In the genomic region with DNA sequence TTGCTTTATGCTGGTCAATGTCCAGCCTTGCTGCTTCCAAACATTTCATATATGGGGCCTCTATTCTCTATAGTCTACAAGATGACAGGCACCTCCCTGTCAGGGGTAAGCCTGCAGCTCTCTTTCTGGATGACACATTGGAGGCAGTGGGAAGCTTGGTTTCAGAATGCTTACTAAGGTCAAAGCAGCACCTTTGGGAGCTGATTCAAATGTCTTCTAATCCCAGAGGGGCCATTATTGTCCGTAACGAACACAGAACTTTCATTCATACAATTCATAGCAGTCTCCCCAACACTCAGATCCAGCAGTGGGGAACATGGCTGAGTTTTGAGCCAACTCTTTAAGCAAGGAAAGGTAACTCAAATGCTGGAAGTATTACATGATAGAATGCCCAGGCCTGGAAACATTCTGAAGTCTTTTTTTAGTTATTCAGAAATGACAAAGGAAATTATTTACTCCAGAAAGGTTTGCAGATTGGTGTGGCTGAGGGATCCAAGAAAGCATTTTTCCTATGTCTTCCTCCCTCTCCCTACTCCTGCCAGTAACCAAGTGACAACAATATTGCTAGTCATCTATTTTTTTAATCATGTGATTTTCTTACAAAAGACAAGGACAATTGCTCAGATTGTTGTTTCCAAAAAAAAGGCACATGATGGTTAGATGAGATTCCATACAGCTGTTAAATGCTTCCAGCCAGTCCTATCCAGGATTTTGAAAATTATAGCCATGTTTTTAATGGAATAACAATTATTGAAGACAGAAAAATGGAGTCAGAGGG, we compare ENCODE assay signal across 17 cellular contexts.
DNase-seq lines count a peak whose midpoint lies in the region; ATAC-seq and TF ChIP-seq lines count a peak whose summit lies in the region.
"Had no signal": no experiment of that assay in that cellular context is flagged by ENCODE, and none has a peak within 500 bp of the region (broad histone marks: within the 10 kb centered on the region; RNA-seq: fewer than 3 reads in every experiment).

No MANE protein-coding gene starts in this region.

- H3K27me3 Mint-ChIP-seq in T-helper 1 cell treated with Interleukin-12 subunit alpha and Interleukin-12 subunit beta and Interleukin-4 antibody, amounts not matched to agents 30 μg/mL and 1 μg/mL, for 36 hours (ENCODE audit: low read depth), result no peaks in the 10 kb centered on the region
- H3K27me3 Mint-ChIP-seq in WTC11 (ENCODE audit: low read depth) (no peaks in the 10 kb centered on the region), memory B cell (no peaks in the 10 kb centered on the region)
- H3K27me3 Mint-ChIP-seq in stimulated activated memory B cell treated with anti-CD40 and anti-IgM and Interleukin-4, amounts not matched to agents 10 μg/mL and 1 μg/mL and 100 μg/mL, for 72 hours, result no peaks in the 10 kb centered on the region
- H3K27me3 Mint-ChIP-seq: activated CD8-positive, alpha-beta memory T cell treated with anti-CD3 and anti-CD28 coated beads, Interleukin-2, amount 10 ng/mL, durations not matched to agents 7 days and 5 days had no signal

- CTCF ChIA-PET in WTC11 (lab: Charles Lee), result no interaction called here

- H3K36me3 Mint-ChIP-seq in T-helper 1 cell treated with Interleukin-12 subunit alpha and Interleukin-12 subunit beta and Interleukin-4 antibody, amounts not matched to agents 30 μg/mL and 1 μg/mL, for 36 hours (ENCODE audit: low read depth), result no peaks in the 10 kb centered on the region
- H3K36me3 Mint-ChIP-seq in WTC11 (no peaks in the 10 kb centered on the region), memory B cell (peaks cover 2% of the 10 kb centered on the region)
- H3K36me3 Mint-ChIP-seq in stimulated activated memory B cell treated with anti-CD40 and anti-IgM and Interleukin-4, amounts not matched to agents 10 μg/mL and 1 μg/mL and 100 μg/mL, for 72 hours, result no peaks in the 10 kb centered on the region
- H3K36me3 Mint-ChIP-seq: activated CD8-positive, alpha-beta memory T cell treated with anti-CD3 and anti-CD28 coated beads, Interleukin-2, amount 10 ng/mL, durations not matched to agents 7 days and 5 days had no signal

- POLR2A ChIA-PET in WTC11 (lab: Charles Lee), result no interaction called here

- ATAC-seq in WTC11, result no peak
- ATAC-seq in memory B cell (ENCODE audit: low read depth), result no peak
- peak; percentile 51 for ATAC-seq in stimulated activated memory B cell treated with anti-CD40 and anti-IgM and Interleukin-4, amounts not matched to agents 10 μg/mL and 1 μg/mL and 100 μg/mL, for 72 hours
- ATAC-seq in HG02763 (IDR thresholded peaks at IDR 0.05; ENCODE audit: unreplicated experiment), result no peak
- no peak for ATAC-seq in HG03135 (IDR thresholded peaks at IDR 0.05; ENCODE audit: unreplicated experiment)
- ATAC-seq: activated CD8-positive, alpha-beta memory T cell treated with anti-CD3 and anti-CD28 coated beads, Interleukin-2, amount 10 ng/mL, durations not matched to agents 7 days and 5 days had no signal

- H3K4me1 Mint-ChIP-seq in T-helper 1 cell treated with Interleukin-12 subunit alpha and Interleukin-12 subunit beta and Interleukin-4 antibody, amounts not matched to agents 30 μg/mL and 1 μg/mL, for 36 hours (ENCODE audit: low read depth), result peaks cover 7% of the 10 kb centered on the region
- H3K4me1 Mint-ChIP-seq in WTC11 (peaks cover 47% of the 10 kb centered on the region), memory B cell (peaks cover 17% of the 10 kb centered on the region)
- peaks cover 28% of the 10 kb centered on the region for H3K4me1 Mint-ChIP-seq in stimulated activated memory B cell treated with anti-CD40 and anti-IgM and Interleukin-4, amounts not matched to agents 10 μg/mL and 1 μg/mL and 100 μg/mL, for 72 hours
- H3K4me1 Mint-ChIP-seq: activated CD8-positive, alpha-beta memory T cell treated with anti-CD3 and anti-CD28 coated beads, Interleukin-2, amount 10 ng/mL, durations not matched to agents 7 days and 5 days had no signal

- no peak for TF ChIP-seq CTCF in WTC11 (IDR thresholded peaks at IDR 0.05)

- no peak for DNase-seq in T-helper 1 cell
- DNase-seq in WTC11 (ENCODE audit: low spot score), result no peak
- no peak for DNase-seq in memory B cell (ENCODE audit: low spot score in 2 of 2)
- no peak for DNase-seq in NCI-H1048 (lab: John Stamatoyannopoulos, UW)
- DNase-seq: activated CD4-positive, alpha-beta T cell treated with anti-CD3 and anti-CD28 coated beads for 1 hour; activated CD8-positive, alpha-beta memory T cell treated with anti-CD3 and anti-CD28 coated beads, Interleukin-2, amount 10 ng/mL, durations not matched to agents 7 days and 5 days; activated gamma-delta T cell treated with Interleukin-2 at 50 U/mL for 16 hours; endodermal cell; NCI-H146; NCI-H345; stimulated activated CD4-positive, alpha-beta T cell treated with anti-CD3 and anti-CD28 coated beads, Interleukin-2, amount 100 ng/mL, for 24 hours; T1000 had no signal

- no peaks in the 10 kb centered on the region for H3K9me3 Mint-ChIP-seq in T-helper 1 cell treated with Interleukin-12 subunit alpha and Interleukin-12 subunit beta and Interleukin-4 antibody, amounts not matched to agents 30 μg/mL and 1 μg/mL, for 36 hours
- no peaks in the 10 kb centered on the region for H3K9me3 Mint-ChIP-seq in WTC11
- H3K9me3 Mint-ChIP-seq in memory B cell, result no peaks in the 10 kb centered on the region
- no peaks in the 10 kb centered on the region for H3K9me3 Mint-ChIP-seq in stimulated activated memory B cell treated with anti-CD40 and anti-IgM and Interleukin-4, amounts not matched to agents 10 μg/mL and 1 μg/mL and 100 μg/mL, for 72 hours
- H3K9me3 Mint-ChIP-seq: endodermal cell, neural progenitor cell had no signal

- no peak overlapping the region for H3K4me3 Mint-ChIP-seq in T-helper 1 cell treated with Interleukin-12 subunit alpha and Interleukin-12 subunit beta and Interleukin-4 antibody, amounts not matched to agents 30 μg/mL and 1 μg/mL, for 36 hours
- no peak overlapping the region for H3K4me3 Mint-ChIP-seq in WTC11
- H3K4me3 Mint-ChIP-seq in memory B cell, result no peak overlapping the region
- no peak overlapping the region for H3K4me3 Mint-ChIP-seq in stimulated activated memory B cell treated with anti-CD40 and anti-IgM and Interleukin-4, amounts not matched to agents 10 μg/mL and 1 μg/mL and 100 μg/mL, for 72 hours
- H3K4me3 Mint-ChIP-seq: activated CD8-positive, alpha-beta memory T cell treated with anti-CD3 and anti-CD28 coated beads, Interleukin-2, amount 10 ng/mL, durations not matched to agents 7 days and 5 days; endodermal cell; neural progenitor cell had no signal

- H3K27ac Mint-ChIP-seq in T-helper 1 cell treated with Interleukin-12 subunit alpha and Interleukin-12 subunit beta and Interleukin-4 antibody, amounts not matched to agents 30 μg/mL and 1 μg/mL, for 36 hours, result peak overlapping the region; percentile 14
- H3K27ac Mint-ChIP-seq in WTC11 (peak overlapping the region; percentile 60; the same call in 1 of the 2 replicates), memory B cell (peak overlapping the region; percentile 38)
- H3K27ac Mint-ChIP-seq in stimulated activated memory B cell treated with anti-CD40 and anti-IgM and Interleukin-4, amounts not matched to agents 10 μg/mL and 1 μg/mL and 100 μg/mL, for 72 hours, result peak overlapping the region; percentile 27
- H3K27ac Mint-ChIP-seq: activated CD8-positive, alpha-beta memory T cell treated with anti-CD3 and anti-CD28 coated beads, Interleukin-2, amount 10 ng/mL, durations not matched to agents 7 days and 5 days; endodermal cell; neural progenitor cell had no signal

TF ChIP-seq in WTC11, 78 proteins besides CTCF, POLR2A, EP300 and RAD21 (continues in another document):
- TF ChIP-seq ZNF219 (CRISPR knock-in tag; IDR thresholded peaks at IDR 0.05; ENCODE audit: borderline replicate concordance) (no peak), PRRX2 (CRISPR knock-in tag; IDR thresholded peaks at IDR 0.05) (no peak), ZNF416 (CRISPR knock-in tag; IDR thresholded peaks at IDR 0.05) (no peak), SMAD3 (CRISPR knock-in tag; IDR thresholded peaks at IDR 0.05; ENCODE audit: borderline replicate concordance) (no peak), ZNF396 (CRISPR knock-in tag; IDR thresholded peaks at IDR 0.05; ENCODE audit: borderline replicate concordance) (no peak), MXD4 (CRISPR knock-in tag; IDR thresholded peaks at IDR 0.05; ENCODE audit: borderline replicate concordance) (no peak), ZNF263 (CRISPR knock-in tag; IDR thresholded peaks at IDR 0.05; ENCODE audit: low read depth) (no peak), SP1 (CRISPR knock-in tag; conservative IDR thresholded peaks at IDR 0.05) (no peak), NFYB (CRISPR knock-in tag; conservative IDR thresholded peaks at IDR 0.05; ENCODE audit: low read depth) (no peak), RELA (CRISPR knock-in tag; IDR thresholded peaks at IDR 0.05; ENCODE audit: borderline replicate concordance) (no peak), RORB (CRISPR knock-in tag; IDR thresholded peaks at IDR 0.05) (no peak), TEAD4 (CRISPR knock-in tag; IDR thresholded peaks at IDR 0.05) (no peak)
- TF ChIP-seq, protein P1, sequence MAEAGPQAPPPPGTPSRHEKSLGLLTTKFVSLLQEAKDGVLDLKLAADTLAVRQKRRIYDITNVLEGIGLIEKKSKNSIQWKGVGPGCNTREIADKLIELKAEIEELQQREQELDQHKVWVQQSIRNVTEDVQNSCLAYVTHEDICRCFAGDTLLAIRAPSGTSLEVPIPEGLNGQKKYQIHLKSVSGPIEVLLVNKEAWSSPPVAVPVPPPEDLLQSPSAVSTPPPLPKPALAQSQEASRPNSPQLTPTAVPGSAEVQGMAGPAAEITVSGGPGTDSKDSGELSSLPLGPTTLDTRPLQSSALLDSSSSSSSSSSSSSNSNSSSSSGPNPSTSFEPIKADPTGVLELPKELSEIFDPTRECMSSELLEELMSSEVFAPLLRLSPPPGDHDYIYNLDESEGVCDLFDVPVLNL (CRISPR knock-in tag; IDR thresholded peaks at IDR 0.05; ENCODE audit: borderline replicate concordance, low read depth), result no peak
- TF ChIP-seq, protein P2, sequence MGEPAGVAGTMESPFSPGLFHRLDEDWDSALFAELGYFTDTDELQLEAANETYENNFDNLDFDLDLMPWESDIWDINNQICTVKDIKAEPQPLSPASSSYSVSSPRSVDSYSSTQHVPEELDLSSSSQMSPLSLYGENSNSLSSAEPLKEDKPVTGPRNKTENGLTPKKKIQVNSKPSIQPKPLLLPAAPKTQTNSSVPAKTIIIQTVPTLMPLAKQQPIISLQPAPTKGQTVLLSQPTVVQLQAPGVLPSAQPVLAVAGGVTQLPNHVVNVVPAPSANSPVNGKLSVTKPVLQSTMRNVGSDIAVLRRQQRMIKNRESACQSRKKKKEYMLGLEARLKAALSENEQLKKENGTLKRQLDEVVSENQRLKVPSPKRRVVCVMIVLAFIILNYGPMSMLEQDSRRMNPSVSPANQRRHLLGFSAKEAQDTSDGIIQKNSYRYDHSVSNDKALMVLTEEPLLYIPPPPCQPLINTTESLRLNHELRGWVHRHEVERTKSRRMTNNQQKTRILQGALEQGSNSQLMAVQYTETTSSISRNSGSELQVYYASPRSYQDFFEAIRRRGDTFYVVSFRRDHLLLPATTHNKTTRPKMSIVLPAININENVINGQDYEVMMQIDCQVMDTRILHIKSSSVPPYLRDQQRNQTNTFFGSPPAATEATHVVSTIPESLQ (CRISPR knock-in tag; IDR thresholded peaks at IDR 0.05), result no peak
